Comparison of ENCODE assay signal across 1 cellular context in the genomic region with DNA sequence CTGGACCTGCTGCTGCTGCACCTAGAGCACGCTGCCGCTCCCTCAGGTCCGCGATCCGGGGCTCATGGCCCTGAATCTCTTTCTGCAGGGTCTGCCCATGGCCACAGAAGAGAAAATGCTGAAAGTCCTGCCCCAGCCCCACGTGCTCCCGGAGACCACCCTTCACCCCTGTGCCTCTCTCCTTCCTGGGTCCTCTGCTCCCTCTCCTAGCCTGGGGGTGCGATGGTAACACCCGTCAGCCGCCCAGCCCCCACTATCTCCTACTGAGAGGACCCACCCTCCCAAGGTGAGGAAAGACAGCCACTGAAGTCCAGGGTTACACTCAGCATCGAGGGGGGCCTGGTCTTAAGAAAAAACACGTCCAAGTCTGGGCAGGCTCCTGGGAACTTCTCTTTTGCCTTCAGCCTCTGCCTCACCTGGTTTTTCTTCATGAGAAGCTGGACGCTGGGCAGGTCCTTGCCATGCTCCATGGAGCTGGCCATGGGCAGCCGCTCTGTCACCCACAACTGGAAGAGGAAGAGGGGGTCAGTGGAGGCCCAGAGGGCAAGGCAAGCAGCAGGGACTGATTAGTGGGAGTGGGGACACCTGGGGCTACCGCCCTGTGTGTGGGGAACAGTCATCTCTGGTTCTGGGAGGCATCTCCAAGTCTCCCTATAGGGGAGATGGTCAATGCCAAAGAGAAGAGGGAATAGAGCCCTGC.
TF ChIP-seq lines count a peak whose summit lies in the region.

No MANE protein-coding gene starts in this region.

TF ChIP-seq in SK-N-SH, 30 proteins besides CTCF, POLR2A, EP300 and RAD21:
- TF ChIP-seq, protein P1, sequence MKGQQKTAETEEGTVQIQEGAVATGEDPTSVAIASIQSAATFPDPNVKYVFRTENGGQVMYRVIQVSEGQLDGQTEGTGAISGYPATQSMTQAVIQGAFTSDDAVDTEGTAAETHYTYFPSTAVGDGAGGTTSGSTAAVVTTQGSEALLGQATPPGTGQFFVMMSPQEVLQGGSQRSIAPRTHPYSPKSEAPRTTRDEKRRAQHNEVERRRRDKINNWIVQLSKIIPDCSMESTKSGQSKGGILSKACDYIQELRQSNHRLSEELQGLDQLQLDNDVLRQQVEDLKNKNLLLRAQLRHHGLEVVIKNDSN (IDR thresholded peaks at IDR 0.05; ENCODE audit: borderline replicate concordance, low read depth) = no peak
- TF ChIP-seq YY1 (IDR thresholded peaks at IDR 0.05; ENCODE audit: low read depth) = no peak
- no peak for TF ChIP-seq EZH2phosphoT487 (IDR thresholded peaks at IDR 0.05; ENCODE audit: borderline replicate concordance, low read depth)
- TF ChIP-seq, protein P2, sequence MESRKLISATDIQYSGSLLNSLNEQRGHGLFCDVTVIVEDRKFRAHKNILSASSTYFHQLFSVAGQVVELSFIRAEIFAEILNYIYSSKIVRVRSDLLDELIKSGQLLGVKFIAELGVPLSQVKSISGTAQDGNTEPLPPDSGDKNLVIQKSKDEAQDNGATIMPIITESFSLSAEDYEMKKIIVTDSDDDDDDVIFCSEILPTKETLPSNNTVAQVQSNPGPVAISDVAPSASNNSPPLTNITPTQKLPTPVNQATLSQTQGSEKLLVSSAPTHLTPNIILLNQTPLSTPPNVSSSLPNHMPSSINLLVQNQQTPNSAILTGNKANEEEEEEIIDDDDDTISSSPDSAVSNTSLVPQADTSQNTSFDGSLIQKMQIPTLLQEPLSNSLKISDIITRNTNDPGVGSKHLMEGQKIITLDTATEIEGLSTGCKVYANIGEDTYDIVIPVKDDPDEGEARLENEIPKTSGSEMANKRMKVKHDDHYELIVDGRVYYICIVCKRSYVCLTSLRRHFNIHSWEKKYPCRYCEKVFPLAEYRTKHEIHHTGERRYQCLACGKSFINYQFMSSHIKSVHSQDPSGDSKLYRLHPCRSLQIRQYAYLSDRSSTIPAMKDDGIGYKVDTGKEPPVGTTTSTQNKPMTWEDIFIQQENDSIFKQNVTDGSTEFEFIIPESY (IDR thresholded peaks at IDR 0.05; ENCODE audit: borderline replicate concordance, low read depth) = no peak
- TF ChIP-seq FOXM1 (IDR thresholded peaks at IDR 0.05; ENCODE audit: low read depth) = no peak
- TF ChIP-seq, protein P3, sequence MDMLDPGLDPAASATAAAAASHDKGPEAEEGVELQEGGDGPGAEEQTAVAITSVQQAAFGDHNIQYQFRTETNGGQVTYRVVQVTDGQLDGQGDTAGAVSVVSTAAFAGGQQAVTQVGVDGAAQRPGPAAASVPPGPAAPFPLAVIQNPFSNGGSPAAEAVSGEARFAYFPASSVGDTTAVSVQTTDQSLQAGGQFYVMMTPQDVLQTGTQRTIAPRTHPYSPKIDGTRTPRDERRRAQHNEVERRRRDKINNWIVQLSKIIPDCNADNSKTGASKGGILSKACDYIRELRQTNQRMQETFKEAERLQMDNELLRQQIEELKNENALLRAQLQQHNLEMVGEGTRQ (IDR thresholded peaks at IDR 0.05; ENCODE audit: borderline replicate concordance, low read depth, low read length) = no peak
- no peak for TF ChIP-seq NFIC (IDR thresholded peaks at IDR 0.05; ENCODE audit: borderline replicate concordance)
- no peak for TF ChIP-seq FOSL2 (IDR thresholded peaks at IDR 0.05; ENCODE audit: borderline replicate concordance, low read depth)
TF ChIP-seq in SK-N-SH: peak in this region for 0.
